ENCODE assay signal across 9 cellular contexts in the genomic region with DNA sequence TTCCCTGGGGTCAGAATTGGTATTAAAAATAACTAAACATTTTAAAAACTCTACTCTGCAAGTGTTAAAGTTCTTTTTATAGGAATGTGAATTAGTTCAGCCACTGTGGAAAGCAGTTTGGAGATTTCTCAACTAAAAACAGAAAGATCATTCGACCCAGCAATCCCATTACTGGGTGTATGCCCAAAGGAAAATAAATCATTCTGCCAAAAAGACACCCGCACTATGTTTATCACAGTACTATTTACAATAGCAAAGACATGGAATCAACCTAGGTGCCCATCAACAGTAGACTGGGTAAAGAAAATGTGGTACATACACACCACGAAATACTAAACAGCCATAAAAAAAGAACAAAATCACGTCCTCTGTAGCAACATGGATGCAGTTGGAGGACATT. TPM values are rescaled to one million over a fixed set of nuclear protein-coding genes. Genes with fewer than 3 reads are reported as not detected.
A peak's percentile ranks its signal among the peaks of the same experiment; 100 is the strongest.
DNase-seq lines count a peak whose midpoint lies in the region; ATAC-seq and TF ChIP-seq lines count a peak whose summit lies in the region.
"Had no signal": no experiment of that assay in that cellular context is flagged by ENCODE, and none has a peak within 500 bp of the region (broad histone marks: within the 10 kb centered on the region; RNA-seq: fewer than 3 reads in every experiment).

No MANE protein-coding gene starts in this region.

- POLR2A ChIA-PET in BJ (lab: Charles Lee) (no interaction called here), IMR-90 (lab: Charles Lee; ENCODE audit: unreplicated experiment) (no interaction called here)
- POLR2A ChIA-PET in naive thymus-derived CD4-positive, alpha-beta T cell (lab: Charles Lee), result no interaction called here

- H2AK5ac ChIP-seq in IMR-90 (ENCODE audit: low read depth, low read length), result no peak overlapping the region

- BruUV-seq in IMR-90 (replicated peaks; lab: Mats Ljungman, UMichigan), result no TSS peak

- no peak overlapping the region for H2AK9ac ChIP-seq in IMR-90 (replicated peaks; ENCODE audit: low read depth, low read length, poor library complexity)

- no peak overlapping the region for H4K91ac ChIP-seq in IMR-90 (ENCODE audit: insufficient read depth, low read depth, low read length)

- CTCF ChIA-PET in BJ (lab: Yijun Ruan, JAX) (interaction anchor here (1.2 kb wide), 1 partner anchor 33 kb away, joined by 3 read pairs; no protein-coding TSS in a partner anchor), IMR-90 (lab: Yijun Ruan, JAX) (no interaction called here)
- CTCF ChIA-PET in naive thymus-derived CD4-positive, alpha-beta T cell (lab: Charles Lee), result no interaction called here

- no peak overlapping the region for H3K23ac ChIP-seq in IMR-90 (ENCODE audit: low read depth, low read length)

- no peaks in the 10 kb centered on the region for H3K27me3 ChIP-seq in BJ (ENCODE audit: control insufficient read depth, insufficient read depth, low read length)
- no peaks in the 10 kb centered on the region for H3K27me3 ChIP-seq in IMR-90 (ENCODE audit: control insufficient read depth, insufficient read depth, low read length)
- peaks cover 3% of the 10 kb centered on the region for H3K27me3 ChIP-seq in effector memory CD4-positive, alpha-beta T cell (replicated peaks; ENCODE audit: control insufficient read depth, insufficient read depth, low read length, poor library complexity, severe bottlenecking)
- H3K27me3 ChIP-seq in naive thymus-derived CD4-positive, alpha-beta T cell (ENCODE audit: control insufficient read depth in 2 of 2, insufficient read depth in 2 of 2, low read length in 2 of 2), result no peaks in the 10 kb centered on the region

- H4K8ac ChIP-seq in IMR-90 (ENCODE audit: low read depth in 2 of 2, low read length in 2 of 2), result no peak overlapping the region

- TF ChIP-seq POLR2A in IMR-90 (IDR thresholded peaks at IDR 0.05; ENCODE audit: low read depth, low read length), result no peak

- no peak overlapping the region for H3K27ac ChIP-seq in IMR-90 (ENCODE audit: insufficient read depth, low read length)
- H3K27ac ChIP-seq in effector memory CD4-positive, alpha-beta T cell (ENCODE audit: insufficient read depth, low read length, poor library complexity, severe bottlenecking), result no peak overlapping the region
- H3K27ac ChIP-seq in naive thymus-derived CD4-positive, alpha-beta T cell (ENCODE audit: low read depth, low read length), result no peak overlapping the region
- H3K27ac ChIP-seq: HL-60 had no signal

- no peaks in the 10 kb centered on the region; a peak in 1 of 4 replicates for H3K79me1 ChIP-seq in IMR-90 (ENCODE audit: low read depth in 1 of 2, low read length in 2 of 2)

- no peak overlapping the region for H2BK15ac ChIP-seq in IMR-90 (ENCODE audit: low read depth, low read length)

- H4K5ac ChIP-seq in IMR-90 (ENCODE audit: low read depth, low read length), result no peak overlapping the region

- H3K56ac ChIP-seq in IMR-90 (ENCODE audit: extremely low read depth, insufficient read depth, low read length), result no peak overlapping the region

- TF ChIP-seq CTCF in BJ (IDR thresholded peaks at IDR 0.05; ENCODE audit: insufficient read depth, low read depth, low read length) (no peak), IMR-90 (conservative IDR thresholded peaks at IDR 0.05; ENCODE audit: low read depth, low read length) (no peak)

- H3K9ac ChIP-seq in IMR-90 (ENCODE audit: low read depth, low read length), result no peak overlapping the region

- H2AFZ ChIP-seq in IMR-90 (replicated peaks; ENCODE audit: low read length, poor library complexity), result no peak overlapping the region

- peak overlapping the region; percentile 78 for H3K4me3 ChIP-seq in BJ (ENCODE audit: low read depth, low read length)
- 0 out of 2 replicates have a peak overlapping the region, but pooled peaks have one; percentile 70 for H3K4me3 ChIP-seq in IMR-90 (ENCODE audit: insufficient read depth, low read depth, low read length)
- H3K4me3 ChIP-seq in effector memory CD4-positive, alpha-beta T cell (ENCODE audit: insufficient read depth, low read depth, low read length, poor library complexity, severe bottlenecking), result peak overlapping the region; percentile 49
- no peak overlapping the region for H3K4me3 ChIP-seq in naive thymus-derived CD4-positive, alpha-beta T cell (ENCODE audit: low read length)

- no peaks in the 10 kb centered on the region for H3K9me3 ChIP-seq in IMR-90 (ENCODE audit: control insufficient read depth, insufficient read depth, low read length)
- no peaks in the 10 kb centered on the region for H3K9me3 ChIP-seq in effector memory CD4-positive, alpha-beta T cell (ENCODE audit: control insufficient read depth, low read length)
- H3K9me3 ChIP-seq in naive thymus-derived CD4-positive, alpha-beta T cell (ENCODE audit: control insufficient read depth in 2 of 3, low read length in 3 of 3), result no peaks in the 10 kb centered on the region

- H3K36me3 Mint-ChIP-seq in naive thymus-derived CD4-positive, alpha-beta T cell, result peaks cover 0 to 6% (median 4%) of the 10 kb centered on the region in 5 donors

- no peak overlapping the region; the same call in 1 of the 2 replicates for H3K4me2 ChIP-seq in IMR-90 (ENCODE audit: low read depth, low read length)

- H3K9me1 ChIP-seq in IMR-90 (ENCODE audit: insufficient read depth, low read length), result no peaks in the 10 kb centered on the region

- in situ Hi-C loops in IMR-90 (cut with MboI; ENCODE audit: low sequenced_read_pairs), result no loop called here

- no peak overlapping the region for H3K27ac Mint-ChIP-seq in naive thymus-derived CD4-positive, alpha-beta T cell

- H3K18ac ChIP-seq in IMR-90 (ENCODE audit: low read depth, low read length), result no peak overlapping the region

- peaks cover 0 to 3% (median 0%) of the 10 kb centered on the region in 11 donors for H3K9me3 Mint-ChIP-seq in naive thymus-derived CD4-positive, alpha-beta T cell

- no peak overlapping the region for H2BK20ac ChIP-seq in IMR-90 (ENCODE audit: low read depth, low read length)

- no peak for ATAC-seq in IMR-90 (ENCODE audit: low read depth)
- ATAC-seq in naive thymus-derived CD4-positive, alpha-beta T cell, result no peak
- no peak for ATAC-seq in GM19351 (IDR thresholded peaks at IDR 0.05; ENCODE audit: unreplicated experiment)
- no peak for ATAC-seq in GM21786 (IDR thresholded peaks at IDR 0.05; ENCODE audit: unreplicated experiment)
- ATAC-seq in GM19324 (IDR thresholded peaks at IDR 0.05; ENCODE audit: low FRiP score, unreplicated experiment), result no peak

- dilution Hi-C loops in IMR-90 (cut with HindIII; ENCODE audit: low sequenced_read_pairs, unreplicated experiment), result no loop called here

- TF ChIP-seq RAD21 in IMR-90 (IDR thresholded peaks at IDR 0.05; ENCODE audit: low read length), result no peak

- peaks cover 1% of the 10 kb centered on the region; the same call in 1 of the 2 replicates for H3K4me1 ChIP-seq in IMR-90 (ENCODE audit: control insufficient read depth, insufficient read depth, low read length)
- peaks cover 23% of the 10 kb centered on the region for H3K4me1 ChIP-seq in effector memory CD4-positive, alpha-beta T cell (ENCODE audit: control insufficient read depth, insufficient read depth, low read length, poor library complexity, severe bottlenecking)
- H3K4me1 ChIP-seq in naive thymus-derived CD4-positive, alpha-beta T cell (ENCODE audit: control insufficient read depth in 2 of 2, insufficient read depth in 2 of 2, low read length in 2 of 2), result peaks cover 7 to 18% of the 10 kb centered on the region in 2 donors

- no peak overlapping the region for H3K4ac ChIP-seq in IMR-90 (ENCODE audit: low read depth, low read length)

- no peak overlapping the region for H2BK5ac ChIP-seq in IMR-90 (ENCODE audit: low read depth, low read length, poor library complexity, severe bottlenecking)

- H4K20me1 ChIP-seq in IMR-90 (ENCODE audit: insufficient read depth, low read length), result no peaks in the 10 kb centered on the region

- intact Hi-C loops in IMR-90 (cut with micrococcal nuclease), result no loop called here
- intact Hi-C loops in naive thymus-derived CD4-positive, alpha-beta T cell (cut with micrococcal nuclease), result loop anchor here in 1 of 2 donors (5.0 kb wide), 1 partner anchor 394 kb away; the partner anchor contains the start of genes ALG11 and ATP7B

- H3K4me1 Mint-ChIP-seq in naive thymus-derived CD4-positive, alpha-beta T cell, result peaks cover 10 to 30% (median 20%) of the 10 kb centered on the region in 7 donors

- H3K4me3 Mint-ChIP-seq in naive thymus-derived CD4-positive, alpha-beta T cell, result peak overlapping the region in 9 of 10 donors; percentile 12 to 84 (median 55)

- H2BK120ac ChIP-seq in IMR-90 (ENCODE audit: low read depth, low read length), result no peak overlapping the region

- H3K36me3 ChIP-seq in BJ (ENCODE audit: control insufficient read depth, insufficient read depth, low read length), result peaks cover 1% of the 10 kb centered on the region; the same call in 1 of the 2 replicates
- no peaks in the 10 kb centered on the region for H3K36me3 ChIP-seq in IMR-90 (ENCODE audit: control insufficient read depth, insufficient read depth, low read length)
- no peaks in the 10 kb centered on the region for H3K36me3 ChIP-seq in effector memory CD4-positive, alpha-beta T cell (ENCODE audit: control insufficient read depth, insufficient read depth, low read length)
- H3K36me3 ChIP-seq in naive thymus-derived CD4-positive, alpha-beta T cell (ENCODE audit: control insufficient read depth in 2 of 3, insufficient read depth in 3 of 3, low read length in 3 of 3), result no peaks in the 10 kb centered on the region

- no CpG with 5 or more reads among the region's 4 CpGs for whole genome bisulfite sequencing in IMR-90 (ENCODE audit: extremely low coverage in 2 of 2, insufficient read length in 1 of 2), 2 experiments

- no peak overlapping the region for H3K14ac ChIP-seq in IMR-90 (replicated peaks; ENCODE audit: low read depth, low read length)

- peaks cover 26 to 39% (median 31%) of the 10 kb centered on the region in 5 donors for H3K27me3 Mint-ChIP-seq in naive thymus-derived CD4-positive, alpha-beta T cell

- DNase-seq in BJ (ENCODE audit: low read depth), result no peak
- no peak for DNase-seq in IMR-90
- DNase-seq in effector memory CD4-positive, alpha-beta T cell, result no peak
- no peak for DNase-seq in naive thymus-derived CD4-positive, alpha-beta T cell
- no peak for DNase-seq in activated CD4-positive, CD25-positive, alpha-beta regulatory T cell (lab: John Stamatoyannopoulos, UW)

RNA-seq across cellular contexts. Expression of gene THSD1, which starts 0.7 kb away (rescaled TPM):
- polyA plus RNA-seq in BJ (2011; rRNA removed) (4.3 and 4.5 TPM in 2 replicates), IMR-90 (2012; rRNA removed) (10.9 and 12.1 TPM in 2 replicates)
- polyA minus RNA-seq in BJ (2011; rRNA and poly(A)+ RNA removed), result 6.1 and 9.6 TPM in 2 replicates
- 14.7 and 19.0 TPM in 2 replicates for total RNA-seq in IMR-90 (2012; rRNA removed)
- 7.1 and 8.5 TPM in 2 replicates for polyA plus RNA-seq in IMR-90 (2012; cell fraction: cytosol; rRNA removed)
- polyA plus RNA-seq in IMR-90 (2012; cell fraction: nucleus; rRNA removed; ENCODE audit: low replicate concordance), result 10.3 and 11.6 TPM in 2 replicates
- total RNA-seq in naive thymus-derived CD4-positive, alpha-beta T cell, result under 1 TPM; 0.22 to 0.54 (median 0.29) TPM
- under 1 TPM; 0.12 to 0.46 TPM for polyA plus RNA-seq in naive thymus-derived CD4-positive, alpha-beta T cell

RNA-seq across cellular contexts. Expression of gene VPS36, which starts 43.8 kb away (rescaled TPM):
- polyA plus RNA-seq in BJ (2011; rRNA removed), result 10.0 and 19.7 TPM in 2 replicates
- 8.1 and 9.5 TPM in 2 replicates for polyA minus RNA-seq in BJ (2011; rRNA and poly(A)+ RNA removed)
- 16.7 and 23.1 TPM in 2 replicates for total RNA-seq in IMR-90 (2012; rRNA removed)
- polyA plus RNA-seq in IMR-90 (2012; rRNA removed), result 9.6 and 14.8 TPM in 2 replicates
- 3.0 and 3.3 TPM in 2 replicates for polyA plus RNA-seq in IMR-90 (2012; cell fraction: cytosol; rRNA removed)
- 11.8 and 53.3 TPM in 2 replicates for polyA plus RNA-seq in IMR-90 (2012; cell fraction: nucleus; rRNA removed; ENCODE audit: low replicate concordance)
- total RNA-seq in naive thymus-derived CD4-positive, alpha-beta T cell, result 10 to 100 TPM; 40.4 to 53.7 (median 49.5) TPM
- 10 to 100 TPM; 23.1 to 31.3 TPM for polyA plus RNA-seq in naive thymus-derived CD4-positive, alpha-beta T cell

RNA-seq across cellular contexts. Expression of gene CKAP2, which starts 48.6 kb away (rescaled TPM):
- polyA plus RNA-seq in BJ (2011; rRNA removed) (9.6 and 17.2 TPM in 2 replicates), IMR-90 (2012; rRNA removed) (17.9 and 23.0 TPM in 2 replicates)
- 5.7 and 9.7 TPM in 2 replicates for polyA minus RNA-seq in BJ (2011; rRNA and poly(A)+ RNA removed)
- 44.6 and 62.5 TPM in 2 replicates for total RNA-seq in IMR-90 (2012; rRNA removed)
- 2.1 and 2.6 TPM in 2 replicates for polyA plus RNA-seq in IMR-90 (2012; cell fraction: cytosol; rRNA removed)
- 1.0 and 8.5 TPM in 2 replicates for polyA plus RNA-seq in IMR-90 (2012; cell fraction: nucleus; rRNA removed; ENCODE audit: low replicate concordance)
- 10 to 100 TPM; 12.0 to 59.9 (median 27.7) TPM for total RNA-seq in naive thymus-derived CD4-positive, alpha-beta T cell
- 10 to 100 TPM; 12.2 to 12.6 TPM for polyA plus RNA-seq in naive thymus-derived CD4-positive, alpha-beta T cell
